2 cellular contexts compared by ENCODE assay signal in genomic region chr20:41006126-41006935, GRCh38.
TF ChIP-seq lines count a peak whose summit lies in the region.

No MANE protein-coding gene starts in this region.

TF ChIP-seq in SK-N-SH, 30 proteins besides CTCF, POLR2A, EP300 and RAD21 (continued from another document):
- no peak for TF ChIP-seq PBX3 (IDR thresholded peaks at IDR 0.05)
- no peak for TF ChIP-seq FOXJ3 (CRISPR knock-in tag; IDR thresholded peaks at IDR 0.05)
- no peak for TF ChIP-seq GATA2 (CRISPR knock-in tag; IDR thresholded peaks at IDR 0.05)
- no peak for TF ChIP-seq RCOR1 (IDR thresholded peaks at IDR 0.05; ENCODE audit: low read length)
- TF ChIP-seq RXRA (IDR thresholded peaks at IDR 0.05; ENCODE audit: borderline replicate concordance, low read depth): no peak
- TF ChIP-seq SIN3A (IDR thresholded peaks at IDR 0.05; ENCODE audit: borderline replicate concordance, low read depth, low read length): no peak
- TF ChIP-seq IRF3 (IDR thresholded peaks at IDR 0.05; ENCODE audit: low read depth, low read length): no peak
- no peak for TF ChIP-seq USF1 (IDR thresholded peaks at IDR 0.05; ENCODE audit: borderline replicate concordance, low read depth)
- no peak for TF ChIP-seq ZBTB33 (IDR thresholded peaks at IDR 0.05; ENCODE audit: borderline replicate concordance, low read depth)
- TF ChIP-seq NFIC (IDR thresholded peaks at IDR 0.05; ENCODE audit: borderline replicate concordance): no peak
- no peak for TF ChIP-seq POLR2AphosphoS5 (IDR thresholded peaks at IDR 0.05; ENCODE audit: low read depth, low read length)
TF ChIP-seq in SK-N-SH: peak in this region for 0.

TF ChIP-seq in SK-N-SH treated with all-trans-retinoic acid at 6 μM for 48 hours, 23 proteins besides CTCF, POLR2A, EP300 and RAD21 (continued from another document):
- no peak for TF ChIP-seq ZFP3 (CRISPR knock-in tag; IDR thresholded peaks at IDR 0.05)
